24 cellular contexts compared by ENCODE assay signal in genomic region chr17:36000730-36001108, GRCh38. TPM values are rescaled to one million over a fixed set of nuclear protein-coding genes. Genes with fewer than 3 reads are reported as not detected.
DNase-seq lines count a peak whose midpoint lies in the region; ATAC-seq and TF ChIP-seq lines count a peak whose summit lies in the region.
"Had no signal": no experiment of that assay in that cellular context is flagged by ENCODE, and none has a peak within 500 bp of the region (broad histone marks: within the 10 kb centered on the region; RNA-seq: fewer than 3 reads in every experiment).

No MANE protein-coding gene starts in this region.

- H3K27me3 ChIP-seq in muscle layer of duodenum (ENCODE audit: low read depth, low read length) (no peaks in the 10 kb centered on the region), transverse colon (no peaks in the 10 kb centered on the region)

- ATAC-seq in left colon, result peak; percentile 49
- no peak for ATAC-seq in GM21381 (IDR thresholded peaks at IDR 0.05; ENCODE audit: unreplicated experiment)
- ATAC-seq in HG03439 (IDR thresholded peaks at IDR 0.05; ENCODE audit: unreplicated experiment), result no peak

- H3K4me1 ChIP-seq in muscle layer of duodenum (ENCODE audit: control insufficient read depth in 1 of 2, insufficient read depth in 2 of 2, low read length in 2 of 2) (no peaks in the 10 kb centered on the region), transverse colon (peaks cover 0 to 29% (median 17%) of the 10 kb centered on the region in 4 donors)
- H3K4me1 ChIP-seq: HAP-1, SJCRH30 had no signal

- H3K9me3 ChIP-seq in muscle layer of duodenum (ENCODE audit: control insufficient read depth in 1 of 2, low read length in 2 of 2) (no peaks in the 10 kb centered on the region), transverse colon (no peaks in the 10 kb centered on the region)
- H3K9me3 ChIP-seq: HAP-1, SJCRH30 had no signal

- no peak for TF ChIP-seq EP300 in transverse colon (IDR thresholded peaks at IDR 0.05; ENCODE audit: low read depth)

- WGBS in transverse colon (ENCODE audit: low coverage in 1 of 2), 2 donors, result 37 to 53% methylated on average over 5 to 6 of the region's 6 CpGs

- CTCF ChIA-PET in activated naive CD4-positive, alpha-beta T cell treated with anti-CD3 and anti-CD28 coated beads, Interleukin-2, amount 10 ng/mL, durations not matched to agents 7 days and 5 days (lab: Charles Lee), result no interaction called here

- H3K27me3 Mint-ChIP-seq in activated naive CD4-positive, alpha-beta T cell treated with anti-CD3 and anti-CD28 coated beads, Interleukin-2, amount 10 ng/mL, durations not matched to agents 7 days and 5 days, result peaks cover 31% of the 10 kb centered on the region
- H3K27me3 Mint-ChIP-seq: CD8-positive, alpha-beta memory T cell had no signal

- no peak overlapping the region for H3K27ac Mint-ChIP-seq in activated naive CD4-positive, alpha-beta T cell treated with anti-CD3 and anti-CD28 coated beads, Interleukin-2, amount 10 ng/mL, durations not matched to agents 7 days and 5 days

- intact Hi-C loops in left colon (cut with DNase I, micrococcal nuclease) (no loop called here), transverse colon (cut with DNase I; ENCODE audit: low total_unique reads) (no loop called here)

- no peaks in the 10 kb centered on the region for H3K36me3 Mint-ChIP-seq in activated naive CD4-positive, alpha-beta T cell treated with anti-CD3 and anti-CD28 coated beads, Interleukin-2, amount 10 ng/mL, durations not matched to agents 7 days and 5 days
- H3K36me3 Mint-ChIP-seq: CD8-positive, alpha-beta memory T cell had no signal

- H3K4me1 Mint-ChIP-seq in activated naive CD4-positive, alpha-beta T cell treated with anti-CD3 and anti-CD28 coated beads, Interleukin-2, amount 10 ng/mL, durations not matched to agents 7 days and 5 days, result no peaks in the 10 kb centered on the region

- no peak for TF ChIP-seq CTCF in transverse colon (IDR thresholded peaks at IDR 0.05)

- peak; percentile 7 for DNase-seq in LoVo (ENCODE audit: low spot score)
- peak; percentile 35 to 40 for DNase-seq in left colon
- DNase-seq in transverse colon, result peak; percentile 51
- DNase-seq in ecto neural progenitor cell (ENCODE audit: low spot score), result no peak
- no peak for DNase-seq in activated naive CD4-positive, alpha-beta T cell treated with anti-CD3 and anti-CD28 coated beads, Interleukin-2, amount 10 ng/mL, durations not matched to agents 7 days and 5 days
- DNase-seq: CD8-positive, alpha-beta memory T cell; EL; GF-D8; GM23248; NCI-H1105; NCI-H146; NCI-H2029 treated with DMSO at 0.1 percent for 48 hours; NCI-H345; NCI-H526; SJCRH30 had no signal

- no peaks in the 10 kb centered on the region for H3K9me3 Mint-ChIP-seq in activated naive CD4-positive, alpha-beta T cell treated with anti-CD3 and anti-CD28 coated beads, Interleukin-2, amount 10 ng/mL, durations not matched to agents 7 days and 5 days
- H3K9me3 Mint-ChIP-seq: CD8-positive, alpha-beta memory T cell had no signal

- H3K4me3 ChIP-seq in muscle layer of duodenum (ENCODE audit: low read depth in 1 of 2, low read length in 2 of 2) (peak overlapping the region in 1 of 2 donors; percentile 30), transverse colon (peak overlapping the region in 3 of 4 donors; percentile 28 to 42 (median 32))
- H3K4me3 ChIP-seq: GM23248, HAP-1, SJCRH30 had no signal

- in situ Hi-C loops in transverse colon (cut with MboI; ENCODE audit: low pct_ligation_motif_present in 1 of 4, low pct_unique_long_range_greater_than_20kb in 1 of 4, low sequenced_read_pairs in 3 of 4), result no loop called here

- H3K27ac ChIP-seq in muscle layer of duodenum (ENCODE audit: low read length) (peak overlapping the region; percentile 54), transverse colon (peak overlapping the region; percentile 75 to 87 (median 86))
- H3K27ac ChIP-seq: C4-2B, GM23248, HL-60, KMS-11, SJCRH30 had no signal

- H3K36me3 ChIP-seq in muscle layer of duodenum (ENCODE audit: control insufficient read depth in 1 of 2, insufficient read depth in 2 of 2, low read length in 2 of 2), result no peaks in the 10 kb centered on the region
- H3K36me3 ChIP-seq in transverse colon, result peaks cover 0 to 10% (median 4%) of the 10 kb centered on the region in 4 donors
- H3K36me3 ChIP-seq: HAP-1, SJCRH30 had no signal

- H3K4me3 Mint-ChIP-seq in activated naive CD4-positive, alpha-beta T cell treated with anti-CD3 and anti-CD28 coated beads, Interleukin-2, amount 10 ng/mL, durations not matched to agents 7 days and 5 days, result no peak overlapping the region
- H3K4me3 Mint-ChIP-seq: CD8-positive, alpha-beta memory T cell had no signal

- TF ChIP-seq POLR2A in transverse colon (IDR thresholded peaks at IDR 0.05), result no peak

RNA-seq across cellular contexts. Expression of gene CCL15, which starts 0.6 kb away (rescaled TPM):
- total RNA-seq in left colon (10 to 100 TPM; 79.8 to 81.3 TPM), transverse colon (10 to 100 TPM in 3 of 4 donors, 1 to 10 TPM in 1; 6.8 to 68.8 (median 31.5) TPM)
- total RNA-seq: CD8-positive, alpha-beta memory T cell; GM23248; OCI-LY7; SJCRH30 had no signal

RNA-seq across cellular contexts. Expression of gene CCL14, which starts 14.2 kb away (rescaled TPM):
- total RNA-seq in left colon (1 to 10 TPM; 2.3 to 4.3 TPM), transverse colon (10 to 100 TPM in 1 of 4 donors, 1 to 10 TPM in 3; 4.2 to 19.5 (median 6.8) TPM)
- total RNA-seq: CD8-positive, alpha-beta memory T cell; GM23248; OCI-LY7; SJCRH30 had no signal

RNA-seq across cellular contexts. Expression of gene CCL23, which starts 17.1 kb away (rescaled TPM):
- total RNA-seq in left colon (1 to 10 TPM in 1 of 2 donors, not detected in 1; 3.7 TPM), transverse colon (1 to 10 TPM in 1 of 4 donors, not detected in 3; 9.1 TPM)
- total RNA-seq: GM23248, HT-29, OCI-LY7, SJCRH30 had no signal

RNA-seq across cellular contexts. Expression of gene CCL16, which starts 19.4 kb away (rescaled TPM):
- total RNA-seq in left colon (under 1 TPM in 1 of 2 donors, not detected in 1; 0.25 TPM), transverse colon (not detected)
- total RNA-seq: CD8-positive, alpha-beta memory T cell; GM23248; HT-29; OCI-LY7; SJCRH30 had no signal

RNA-seq across cellular contexts. Expression of gene LYZL6, which starts 57.2 kb away (rescaled TPM):
- total RNA-seq in left colon (not detected), transverse colon (not detected)
- total RNA-seq: CD8-positive, alpha-beta memory T cell; GM23248; HT-29; OCI-LY7; SJCRH30 had no signal

Comparison
In these comparisons a context has a peak if more than half of its experiments do, and no peak if none do; other contexts are left out.
1. DNase-seq: peak in LoVo (single experiment), left colon (2 of 2) and transverse colon (single experiment); none in ecto neural progenitor cell (single experiment) and activated naive CD4-positive, alpha-beta T cell treated with anti-CD3 and anti-CD28 coated beads, Interleukin-2, amount 10 ng/mL, durations not matched to agents 7 days and 5 days (single experiment).